In the genomic region with DNA sequence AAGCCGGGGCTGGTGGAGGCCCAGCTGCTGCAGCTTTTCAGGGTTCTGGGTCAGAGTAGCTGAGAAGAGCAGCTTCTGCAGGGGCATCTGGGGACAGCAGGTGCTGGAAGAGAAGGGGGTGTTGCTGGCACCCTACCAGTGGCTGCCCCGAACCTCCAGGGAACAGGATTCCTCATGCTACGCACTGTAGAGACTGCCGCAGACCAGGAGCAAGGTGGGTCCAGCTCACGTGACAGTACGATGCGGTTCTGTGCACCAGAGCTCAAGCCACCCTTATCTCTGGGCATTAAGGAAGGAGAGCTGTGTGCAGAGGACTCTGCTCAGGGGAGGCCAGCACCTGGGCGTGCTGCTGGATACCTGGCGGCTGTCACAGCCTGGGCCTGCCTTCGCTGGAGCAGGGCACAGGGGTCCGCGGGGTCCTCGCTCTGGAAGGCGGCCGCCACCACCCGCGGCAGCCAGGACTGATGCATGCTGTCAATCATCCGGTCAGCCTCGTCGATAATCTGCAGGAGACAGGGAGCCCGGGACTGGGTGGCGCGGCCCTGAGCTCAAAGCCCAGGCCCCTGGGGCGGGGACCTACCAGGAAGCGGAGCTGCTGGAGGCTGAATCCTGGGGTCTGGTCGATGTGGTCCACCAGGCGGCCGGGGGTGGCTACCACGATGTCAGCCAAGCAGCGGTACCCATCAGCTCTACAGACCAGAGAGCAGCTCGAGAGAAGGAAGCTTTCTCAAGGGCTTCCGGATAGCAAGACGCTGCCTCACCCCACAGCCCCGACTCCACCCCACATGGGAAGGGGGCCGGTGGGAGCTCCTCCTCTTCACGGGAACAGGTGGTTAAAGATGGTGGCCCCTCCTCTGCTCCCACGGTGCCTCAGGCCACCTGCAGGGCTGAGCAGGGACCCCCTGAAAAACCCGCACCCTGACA, we compare ENCODE assay signal across 1 cellular context.
TF ChIP-seq lines count a peak whose summit lies in the region.

No MANE protein-coding gene starts in this region.

TF ChIP-seq in IMR-90, 13 proteins besides CTCF, POLR2A, EP300 and RAD21:
- no peak for TF ChIP-seq MAZ (IDR thresholded peaks at IDR 0.05; ENCODE audit: borderline replicate concordance, low read depth, low read length)
- no peak for TF ChIP-seq CHD1 (IDR thresholded peaks at IDR 0.05; ENCODE audit: low read depth, low read length)
- TF ChIP-seq MXI1 (IDR thresholded peaks at IDR 0.05; ENCODE audit: borderline replicate concordance, low read depth, low read length) = no peak
- no peak for TF ChIP-seq FOS (IDR thresholded peaks at IDR 0.05; ENCODE audit: low read depth, low read length)
- no peak for TF ChIP-seq CEBPB (IDR thresholded peaks at IDR 0.05; ENCODE audit: low read depth, low read length)
- no peak for TF ChIP-seq RFX5 (IDR thresholded peaks at IDR 0.05; ENCODE audit: low read depth, low read length)
- TF ChIP-seq MAFK (IDR thresholded peaks at IDR 0.05; ENCODE audit: low read depth, low read length) = no peak
- no peak for TF ChIP-seq NFE2L2 (IDR thresholded peaks at IDR 0.05; ENCODE audit: low read depth, low read length)
- TF ChIP-seq BHLHE40 (IDR thresholded peaks at IDR 0.05; ENCODE audit: low read depth, low read length) = no peak
- TF ChIP-seq, protein P1, sequence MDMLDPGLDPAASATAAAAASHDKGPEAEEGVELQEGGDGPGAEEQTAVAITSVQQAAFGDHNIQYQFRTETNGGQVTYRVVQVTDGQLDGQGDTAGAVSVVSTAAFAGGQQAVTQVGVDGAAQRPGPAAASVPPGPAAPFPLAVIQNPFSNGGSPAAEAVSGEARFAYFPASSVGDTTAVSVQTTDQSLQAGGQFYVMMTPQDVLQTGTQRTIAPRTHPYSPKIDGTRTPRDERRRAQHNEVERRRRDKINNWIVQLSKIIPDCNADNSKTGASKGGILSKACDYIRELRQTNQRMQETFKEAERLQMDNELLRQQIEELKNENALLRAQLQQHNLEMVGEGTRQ (IDR thresholded peaks at IDR 0.05; ENCODE audit: low read depth, low read length) = no peak
- TF ChIP-seq SMC3 (IDR thresholded peaks at IDR 0.05; ENCODE audit: low read depth, low read length) = no peak
- TF ChIP-seq RCOR1 (IDR thresholded peaks at IDR 0.05; ENCODE audit: insufficient replicate concordance, low read length) = no peak
- TF ChIP-seq, protein P2, sequence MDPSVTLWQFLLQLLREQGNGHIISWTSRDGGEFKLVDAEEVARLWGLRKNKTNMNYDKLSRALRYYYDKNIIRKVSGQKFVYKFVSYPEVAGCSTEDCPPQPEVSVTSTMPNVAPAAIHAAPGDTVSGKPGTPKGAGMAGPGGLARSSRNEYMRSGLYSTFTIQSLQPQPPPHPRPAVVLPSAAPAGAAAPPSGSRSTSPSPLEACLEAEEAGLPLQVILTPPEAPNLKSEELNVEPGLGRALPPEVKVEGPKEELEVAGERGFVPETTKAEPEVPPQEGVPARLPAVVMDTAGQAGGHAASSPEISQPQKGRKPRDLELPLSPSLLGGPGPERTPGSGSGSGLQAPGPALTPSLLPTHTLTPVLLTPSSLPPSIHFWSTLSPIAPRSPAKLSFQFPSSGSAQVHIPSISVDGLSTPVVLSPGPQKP (IDR thresholded peaks at IDR 0.05; ENCODE audit: borderline replicate concordance, low read depth, low read length) = no peak
